In the genomic region with DNA sequence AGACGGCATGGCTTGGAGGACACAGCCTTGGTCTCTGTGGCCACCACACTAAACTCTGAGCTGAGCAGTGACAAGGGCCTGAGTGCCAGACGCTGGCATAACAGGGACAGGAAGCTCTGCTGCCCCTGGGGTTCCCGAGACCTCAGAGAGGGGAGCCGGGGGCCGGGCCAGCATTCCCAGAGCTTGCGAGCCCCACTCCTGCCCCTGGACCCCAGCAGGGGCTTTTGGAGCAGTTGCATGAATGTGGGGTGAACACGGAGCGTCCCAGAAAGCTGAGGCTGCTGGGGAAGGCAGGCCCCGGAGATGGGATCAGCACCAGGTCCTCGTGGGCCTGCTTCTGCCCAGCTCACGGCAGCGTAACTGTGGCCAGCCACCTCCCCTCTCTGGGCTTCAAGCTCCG, we compare ENCODE assay signal across 18 cellular contexts. TPM values are rescaled to one million over a fixed set of nuclear protein-coding genes. Genes with fewer than 3 reads are reported as not detected.
DNase-seq lines count a peak whose midpoint lies in the region; ATAC-seq, FAIRE-seq and TF ChIP-seq lines count a peak whose summit lies in the region.
"Had no signal": no experiment of that assay in that cellular context is flagged by ENCODE, and none has a peak within 500 bp of the region (broad histone marks: within the 10 kb centered on the region; RNA-seq: fewer than 3 reads in every experiment).

No MANE protein-coding gene starts in this region.

- H4K8ac ChIP-seq in neuronal stem cell (ENCODE audit: low read depth, low read length), result no peak overlapping the region

- peak overlapping the region; percentile 75 for H2BK5ac ChIP-seq in neuronal stem cell (ENCODE audit: low read length)

- H2BK15ac ChIP-seq in neuronal stem cell (ENCODE audit: low read length), result peak overlapping the region; percentile 79

- H4K20me1 ChIP-seq in HepG2 (ENCODE audit: insufficient read depth, low read length) (no peaks in the 10 kb centered on the region), smooth muscle cell (ENCODE audit: low read depth) (no peaks in the 10 kb centered on the region)

- TF ChIP-seq CTCF in HepG2 (CRISPR knock-in tag; IDR thresholded peaks at IDR 0.05), result no peak
- TF ChIP-seq CTCF in right lobe of liver (IDR thresholded peaks at IDR 0.05), result no peak
- no peak for TF ChIP-seq CTCF in smooth muscle cell (IDR thresholded peaks at IDR 0.05; ENCODE audit: borderline replicate concordance, insufficient read depth, poor library complexity, severe bottlenecking)

- H2AFZ ChIP-seq in HepG2 (ENCODE audit: low read length) (no peak overlapping the region), neuronal stem cell (ENCODE audit: low read length) (no peak overlapping the region), smooth muscle cell (ENCODE audit: low read depth) (no peak overlapping the region)
- H2AFZ ChIP-seq: GM23248 had no signal

- in situ Hi-C loops in HepG2 (cut with HindIII; ENCODE audit: extremely low pct_ligation_motif_present, low pct_unique_long_range_greater_than_20kb), result no loop called here

- H3K4me3 ChIP-seq in HepG2 (replicated peaks in 1 of 3; ENCODE audit: insufficient read depth in 1 of 3, low read depth in 2 of 3, low read length in 3 of 3), result peak overlapping the region in 2 of 3 experiments; percentile 5 to 45; a peak in 1 of 6 replicates
- H3K4me3 ChIP-seq in right lobe of liver, result no peak overlapping the region
- H3K4me3 ChIP-seq in SJCRH30, result no peak overlapping the region
- H3K4me3 ChIP-seq in neuronal stem cell (ENCODE audit: low read length in 2 of 2), result no peak overlapping the region
- no peak overlapping the region for H3K4me3 ChIP-seq in smooth muscle cell
- H3K4me3 ChIP-seq: GM12878, GM23248, HAP-1 had no signal

- H3K36me3 ChIP-seq in HepG2 (replicated peaks in 1 of 2; ENCODE audit: control insufficient read depth in 1 of 2, insufficient read depth in 2 of 2, low read length in 2 of 2) (no peaks in the 10 kb centered on the region), right lobe of liver (no peaks in the 10 kb centered on the region), SJCRH30 (no peaks in the 10 kb centered on the region), neuronal stem cell (replicated peaks in 1 of 2; ENCODE audit: control insufficient read depth in 2 of 2, insufficient read depth in 2 of 2, low read length in 2 of 2) (no peaks in the 10 kb centered on the region), smooth muscle cell (ENCODE audit: low read depth) (no peaks in the 10 kb centered on the region)
- H3K36me3 ChIP-seq: HAP-1 had no signal

- no peak overlapping the region for H4K91ac ChIP-seq in neuronal stem cell (ENCODE audit: low read depth, low read length, poor library complexity)

- H3K18ac ChIP-seq in neuronal stem cell (ENCODE audit: low read length), result peak overlapping the region; percentile 88

- H3K23ac ChIP-seq in neuronal stem cell (ENCODE audit: low read depth, low read length, poor library complexity), result no peak overlapping the region

- no peak overlapping the region for H2BK12ac ChIP-seq in neuronal stem cell (ENCODE audit: low read length)

- peak overlapping the region; percentile 96 for H2AK5ac ChIP-seq in neuronal stem cell (ENCODE audit: low read depth, low read length)

- no peak overlapping the region for H3K4ac ChIP-seq in neuronal stem cell (ENCODE audit: low read length)

- H3K9ac ChIP-seq in HepG2 (ENCODE audit: insufficient read depth, low read depth, low read length) (no peak overlapping the region), neuronal stem cell (ENCODE audit: low read depth, low read length, poor library complexity) (peak overlapping the region; percentile 4), smooth muscle cell (ENCODE audit: low read depth) (no peak overlapping the region)
- H3K9ac ChIP-seq: GM23248, KMS-11 had no signal

- H3K4me2 ChIP-seq in HepG2 (ENCODE audit: low read depth, low read length) (peak overlapping the region; percentile 48), neuronal stem cell (ENCODE audit: insufficient read depth, low read length, poor library complexity, severe bottlenecking) (no peak overlapping the region), smooth muscle cell (no peak overlapping the region)
- H3K4me2 ChIP-seq: KMS-11 had no signal

- ATAC-seq in HepG2 (peak; percentile 44), right lobe of liver (no peak), HG03521 (IDR thresholded peaks at IDR 0.05; ENCODE audit: unreplicated experiment) (no peak)
- ATAC-seq: GM12878 had no signal

- H3K4me1 ChIP-seq in HepG2 (ENCODE audit: insufficient read depth, low read length) (0 out of 2 replicates have a peak, but pooled peaks cover 21% of the 10 kb centered on the region), right lobe of liver (no peaks in the 10 kb centered on the region), SJCRH30 (peaks cover 36% of the 10 kb centered on the region), neuronal stem cell (ENCODE audit: control insufficient read depth in 2 of 2, insufficient read depth in 1 of 2, low read depth in 1 of 2, low read length in 2 of 2) (peaks cover 6 to 12% of the 10 kb centered on the region in 2 donors), smooth muscle cell (ENCODE audit: low read depth) (no peaks in the 10 kb centered on the region)
- H3K4me1 ChIP-seq: HAP-1 had no signal

- no peak for TF ChIP-seq POLR2A in HepG2 (IDR thresholded peaks at IDR 0.05; ENCODE audit: insufficient read depth in 1 of 2, low read depth in 2 of 2, low read length in 2 of 2)
- TF ChIP-seq POLR2A in right lobe of liver (IDR thresholded peaks at IDR 0.05), result no peak

- H3K27me3 ChIP-seq in HepG2 (ENCODE audit: control insufficient read depth in 1 of 2, insufficient read depth in 2 of 2, low read length in 2 of 2) (peaks cover 25 to 66% of the 10 kb centered on the region in 2 experiments), right lobe of liver (no peaks in the 10 kb centered on the region), SJCRH30 (no peaks in the 10 kb centered on the region), neuronal stem cell (ENCODE audit: control insufficient read depth in 3 of 3, insufficient read depth in 3 of 3, low read depth in 1 of 3, low read length in 3 of 3) (peaks cover 0 to 5% (median 0%) of the 10 kb centered on the region in 3 experiments), smooth muscle cell (ENCODE audit: low read depth) (no peaks in the 10 kb centered on the region)

- peaks cover 1% of the 10 kb centered on the region for H3K79me1 ChIP-seq in neuronal stem cell (ENCODE audit: low read depth, low read length)

- CTCF ChIA-PET in HepG2 (lab: Yijun Ruan, JAX; ENCODE audit: low intra/inter-chr PET ratio, low total read pairs), result no interaction called here

- no peak for DNase-seq in HepG2 (ENCODE audit: low spot score)
- DNase-seq in right lobe of liver, result no peak
- no peak for DNase-seq in SJCRH30
- no peak for DNase-seq in neuronal stem cell (ENCODE audit: low spot score)
- no peak for DNase-seq in smooth muscle cell (lab: John Stamatoyannopoulos, UW; ENCODE audit: unreplicated experiment)
- DNase-seq in C1 segment of cervical spinal cord (lab: John Stamatoyannopoulos, UW), result no peak
- DNase-seq: 8988T; AML-193; CD4-positive, alpha-beta memory T cell; DMS79; GM23248 had no signal

- 63% methylated on average over 10 of the region's 13 CpGs for WGBS in HepG2 (ENCODE audit: low lambda C conversion rate)
- WGBS in right lobe of liver (ENCODE audit: insufficient coverage, low coverage, low lambda C conversion rate, missing lambda C conversion rate), result 85% methylated on average over 4 of the region's 13 CpGs
- WGBS in neuronal stem cell (ENCODE audit: extremely low coverage in 2 of 2, insufficient read length in 2 of 2, insufficient replicate concordance in 1 of 2), 2 donors, result no CpG with 5 or more reads among the region's 13 CpGs
- WGBS in smooth muscle cell (ENCODE audit: low lambda C conversion rate), result 92% methylated on average over 13 of the region's 13 CpGs

- POLR2A ChIA-PET in HepG2 (lab: Yijun Ruan, JAX), result interaction anchor here (1.0 to 1.7 kb wide), 2 partner anchors 9 to 90 kb away, joined by 3 to 5 read pairs; partner anchors contain the start of gene SCLY

- H3K27ac ChIP-seq in HepG2 (ENCODE audit: extremely low read length, insufficient read depth, low read length) (no peak overlapping the region), right lobe of liver (no peak overlapping the region), SJCRH30 (peak overlapping the region; percentile 65), neuronal stem cell (replicated peaks; ENCODE audit: low read length) (no peak overlapping the region), smooth muscle cell (ENCODE audit: low read depth) (no peak overlapping the region)
- H3K27ac ChIP-seq: C4-2B, GM23248, KMS-11 had no signal

- intact Hi-C loops in HepG2 (cut with micrococcal nuclease; ENCODE audit: unreplicated experiment), result no loop called here
- intact Hi-C loops in right lobe of liver (cut with DNase I), result no loop called here

- H3K9me3 ChIP-seq in HepG2 (ENCODE audit: low read length) (no peaks in the 10 kb centered on the region), right lobe of liver (no peaks in the 10 kb centered on the region), SJCRH30 (replicated peaks) (no peaks in the 10 kb centered on the region), neuronal stem cell (replicated peaks in 1 of 2; ENCODE audit: control insufficient read depth in 2 of 2, insufficient read depth in 1 of 2, low read depth in 1 of 2, low read length in 2 of 2) (peaks cover 0 to 8% of the 10 kb centered on the region in 2 donors), smooth muscle cell (replicated peaks; ENCODE audit: low read depth) (no peaks in the 10 kb centered on the region)
- H3K9me3 ChIP-seq: HAP-1 had no signal

- H3F3A ChIP-seq in smooth muscle cell (ENCODE audit: low read depth), result no peaks in the 10 kb centered on the region

- TF ChIP-seq EP300 in HepG2 (IDR thresholded peaks at IDR 0.05; ENCODE audit: low read depth in 2 of 2, low read length in 2 of 2), result no peak
- no peak for TF ChIP-seq EP300 in HepG2 (CRISPR knock-in tag; IDR thresholded peaks at IDR 0.05; ENCODE audit: borderline replicate concordance)

- no peak for TF ChIP-seq RAD21 in HepG2 (CRISPR knock-in tag; IDR thresholded peaks at IDR 0.05)

- peak overlapping the region; percentile 72 for H2BK120ac ChIP-seq in neuronal stem cell (ENCODE audit: low read depth, low read length)

- H3K14ac ChIP-seq in neuronal stem cell (ENCODE audit: low read length), result peak overlapping the region; percentile 84

- BruUV-seq in HepG2 (replicated peaks; lab: Mats Ljungman, UMichigan), result no TSS peak

- H3K79me2 ChIP-seq in HepG2 (ENCODE audit: insufficient read depth, low read length) (no peaks in the 10 kb centered on the region), smooth muscle cell (ENCODE audit: low read depth) (no peaks in the 10 kb centered on the region)

- no peak for FAIRE-seq in HepG2 (lab: Jason Lieb, UNC)
- FAIRE-seq: GM12878, GM18507 had no signal

RNA-seq across cellular contexts. Expression of gene ERFE, which starts 7.6 kb away (rescaled TPM):
- total RNA-seq in HepG2 (2016; rRNA removed; fragmentation: Illumina TruSeq; extraction: Trizol), result not detected in 2 replicates
- not detected in 2 replicates for total RNA-seq in HepG2 (2016; cell fraction: cytosol; rRNA removed; fragmentation: Illumina TruSeq; extraction: Trizol; ENCODE audit: low read depth)
- not detected in 2 replicates for total RNA-seq in HepG2 (2016; cell fraction: insoluble cytoplasmic fraction; rRNA removed; fragmentation: Illumina TruSeq; extraction: Trizol)
- total RNA-seq in HepG2 (2016; cell fraction: membrane; rRNA removed; fragmentation: Illumina TruSeq; extraction: Trizol), result not detected in 2 replicates
- not detected in 2 replicates for total RNA-seq in HepG2 (2016; cell fraction: nucleus; rRNA removed; fragmentation: Illumina TruSeq; extraction: Trizol)
- polyA plus RNA-seq in HepG2 (2011; rRNA removed), result 0.05 and 0.09 TPM in 2 replicates
- 0.06 TPM in 1 of 2 replicates, not detected in the other for polyA plus RNA-seq in HepG2 (2011; cell fraction: cytosol; rRNA removed)
- polyA plus RNA-seq in HepG2 (2011; cell fraction: nucleus; rRNA removed), result 0.05 and 0.31 TPM in 2 replicates
- 0.28 TPM in 1 of 2 replicates, not detected in the other for polyA plus RNA-seq in HepG2 (2012)
- polyA plus RNA-seq in HepG2 (2016; cell fraction: cytosol; fragmentation: Illumina TruSeq; extraction: Trizol; ENCODE audit: low read depth), result not detected in 2 replicates
- polyA plus RNA-seq in HepG2 (2016; cell fraction: insoluble cytoplasmic fraction; fragmentation: Illumina TruSeq; extraction: Trizol; ENCODE audit: low read depth), result not detected in 2 replicates
- polyA plus RNA-seq in HepG2 (2016; cell fraction: membrane; fragmentation: Illumina TruSeq; extraction: Trizol; ENCODE audit: low read depth), result not detected in 2 replicates
- polyA plus RNA-seq in HepG2 (2016; cell fraction: nucleus; fragmentation: Illumina TruSeq; extraction: Trizol; ENCODE audit: insufficient read depth, low read depth), result not detected in 2 replicates
- 0.22 and 1.4 TPM in 2 replicates for polyA minus RNA-seq in HepG2 (2011; rRNA and poly(A)+ RNA removed; ENCODE audit: low replicate concordance)
- polyA minus RNA-seq in HepG2 (2011; cell fraction: cytosol; rRNA and poly(A)+ RNA removed), result not detected in 2 replicates
- 0.13 TPM in 1 of 2 replicates, not detected in the other for polyA minus RNA-seq in HepG2 (2011; cell fraction: nucleus; rRNA and poly(A)+ RNA removed)
- 1 to 10 TPM in 1 of 6 experiments, under 1 TPM in 2, not detected in 3; 0.27 to 1.4 (median 0.31) TPM for total RNA-seq in right lobe of liver
- total RNA-seq in SJCRH30 (2014; rRNA removed; shearing (Covaris generic)), result 10.4 and 10.5 TPM in 2 replicates
- 0.43 TPM for polyA plus RNA-seq in neuronal stem cell (2013, experiment 1 of 2)
- 0.37 TPM for polyA plus RNA-seq in neuronal stem cell (2013, experiment 2 of 2)
- total RNA-seq in smooth muscle cell, result 0.13 TPM in 1 of 2 replicates, not detected in the other
- 0.86 and 2.4 TPM in 2 replicates for polyA plus RNA-seq in smooth muscle cell
- total RNA-seq: CD4-positive, alpha-beta memory T cell; GM12878 had no signal
- polyA plus RNA-seq: CD4-positive, alpha-beta memory T cell; GM12878; IgD-negative memory B cell had no signal

RNA-seq across cellular contexts. Expression of gene KLHL30, which starts 12.7 kb away (rescaled TPM):
- total RNA-seq in HepG2 (2016; rRNA removed; fragmentation: Illumina TruSeq; extraction: Trizol) (not detected in 2 replicates), right lobe of liver (under 1 TPM in 4 of 6 experiments, not detected in 2; 0.04 to 0.19 (median 0.11) TPM), smooth muscle cell (0.31 and 0.36 TPM in 2 replicates)
- total RNA-seq in HepG2 (2016; cell fraction: cytosol; rRNA removed; fragmentation: Illumina TruSeq; extraction: Trizol; ENCODE audit: low read depth), result not detected in 2 replicates
- not detected in 2 replicates for total RNA-seq in HepG2 (2016; cell fraction: insoluble cytoplasmic fraction; rRNA removed; fragmentation: Illumina TruSeq; extraction: Trizol)
- total RNA-seq in HepG2 (2016; cell fraction: membrane; rRNA removed; fragmentation: Illumina TruSeq; extraction: Trizol), result not detected in 2 replicates
- not detected in 2 replicates for total RNA-seq in HepG2 (2016; cell fraction: nucleus; rRNA removed; fragmentation: Illumina TruSeq; extraction: Trizol)
- polyA plus RNA-seq in HepG2 (2011; rRNA removed) (0.05 and 0.07 TPM in 2 replicates), smooth muscle cell (0.17 TPM in 1 of 2 replicates, not detected in the other)
- polyA plus RNA-seq in HepG2 (2011; cell fraction: cytosol; rRNA removed), result 0.03 and 0.05 TPM in 2 replicates
- 0.35 and 0.38 TPM in 2 replicates for polyA plus RNA-seq in HepG2 (2011; cell fraction: nucleus; rRNA removed)
- polyA plus RNA-seq in HepG2 (2012), result not detected in 2 replicates
- polyA plus RNA-seq in HepG2 (2016; cell fraction: cytosol; fragmentation: Illumina TruSeq; extraction: Trizol; ENCODE audit: low read depth), result not detected in 2 replicates
- not detected in 2 replicates for polyA plus RNA-seq in HepG2 (2016; cell fraction: insoluble cytoplasmic fraction; fragmentation: Illumina TruSeq; extraction: Trizol; ENCODE audit: low read depth)
- polyA plus RNA-seq in HepG2 (2016; cell fraction: membrane; fragmentation: Illumina TruSeq; extraction: Trizol; ENCODE audit: low read depth), result not detected in 2 replicates
- polyA plus RNA-seq in HepG2 (2016; cell fraction: nucleus; fragmentation: Illumina TruSeq; extraction: Trizol; ENCODE audit: insufficient read depth, low read depth), result not detected in 2 replicates
- polyA minus RNA-seq in HepG2 (2011; rRNA and poly(A)+ RNA removed; ENCODE audit: low replicate concordance), result 0.23 and 0.42 TPM in 2 replicates
- not detected in 2 replicates for polyA minus RNA-seq in HepG2 (2011; cell fraction: cytosol; rRNA and poly(A)+ RNA removed)
- polyA minus RNA-seq in HepG2 (2011; cell fraction: nucleus; rRNA and poly(A)+ RNA removed), result 0.12 and 0.39 TPM in 2 replicates
- 3.9 and 4.1 TPM in 2 replicates for total RNA-seq in SJCRH30 (2014; rRNA removed; shearing (Covaris generic))
- 0.06 TPM for polyA plus RNA-seq in neuronal stem cell (2013, experiment 1 of 2)
- 0.07 TPM for polyA plus RNA-seq in neuronal stem cell (2013, experiment 2 of 2)
- total RNA-seq: CD4-positive, alpha-beta memory T cell; GM12878 had no signal
- polyA plus RNA-seq: CD4-positive, alpha-beta memory T cell; IgD-negative memory B cell had no signal

RNA-seq across cellular contexts. Expression of gene ESPNL, which starts 51.1 kb away (rescaled TPM):
- total RNA-seq in HepG2 (2016; rRNA removed; fragmentation: Illumina TruSeq; extraction: Trizol) (0.35 and 0.80 TPM in 2 replicates), right lobe of liver (1 to 10 TPM in 1 of 6 experiments, under 1 TPM in 5; 0.11 to 1.1 (median 0.50) TPM), smooth muscle cell (0.04 and 0.31 TPM in 2 replicates)
- 0.09 TPM in 1 of 2 replicates, not detected in the other for total RNA-seq in HepG2 (2016; cell fraction: cytosol; rRNA removed; fragmentation: Illumina TruSeq; extraction: Trizol; ENCODE audit: low read depth)
- 0.51 and 1.2 TPM in 2 replicates for total RNA-seq in HepG2 (2016; cell fraction: insoluble cytoplasmic fraction; rRNA removed; fragmentation: Illumina TruSeq; extraction: Trizol)
- total RNA-seq in HepG2 (2016; cell fraction: membrane; rRNA removed; fragmentation: Illumina TruSeq; extraction: Trizol), result 0.34 and 0.38 TPM in 2 replicates
- 0.47 and 0.62 TPM in 2 replicates for total RNA-seq in HepG2 (2016; cell fraction: nucleus; rRNA removed; fragmentation: Illumina TruSeq; extraction: Trizol)
- polyA plus RNA-seq in HepG2 (2011; rRNA removed) (0.42 and 0.45 TPM in 2 replicates), smooth muscle cell (0.71 TPM in 1 of 2 replicates, not detected in the other)
- 0.29 and 0.58 TPM in 2 replicates for polyA plus RNA-seq in HepG2 (2011; cell fraction: cytosol; rRNA removed)
- 2.1 TPM in 2 replicates for polyA plus RNA-seq in HepG2 (2011; cell fraction: nucleus; rRNA removed)
- 0.66 and 0.68 TPM in 2 replicates for polyA plus RNA-seq in HepG2 (2012)
- polyA plus RNA-seq in HepG2 (2016; cell fraction: cytosol; fragmentation: Illumina TruSeq; extraction: Trizol; ENCODE audit: low read depth), result 0.03 and 0.12 TPM in 2 replicates
- 0.39 and 0.45 TPM in 2 replicates for polyA plus RNA-seq in HepG2 (2016; cell fraction: insoluble cytoplasmic fraction; fragmentation: Illumina TruSeq; extraction: Trizol; ENCODE audit: low read depth)
- 0.17 and 0.19 TPM in 2 replicates for polyA plus RNA-seq in HepG2 (2016; cell fraction: membrane; fragmentation: Illumina TruSeq; extraction: Trizol; ENCODE audit: low read depth)
- 0.68 and 1.8 TPM in 2 replicates for polyA plus RNA-seq in HepG2 (2016; cell fraction: nucleus; fragmentation: Illumina TruSeq; extraction: Trizol; ENCODE audit: insufficient read depth, low read depth)
- 0.05 and 1.2 TPM in 2 replicates for polyA minus RNA-seq in HepG2 (2011; rRNA and poly(A)+ RNA removed; ENCODE audit: low replicate concordance)
- 0.40 and 0.53 TPM in 2 replicates for polyA minus RNA-seq in HepG2 (2011; cell fraction: cytosol; rRNA and poly(A)+ RNA removed)
- 0.39 and 0.50 TPM in 2 replicates for polyA minus RNA-seq in HepG2 (2011; cell fraction: nucleus; rRNA and poly(A)+ RNA removed)
- 2.6 and 3.1 TPM in 2 replicates for total RNA-seq in SJCRH30 (2014; rRNA removed; shearing (Covaris generic))
- polyA plus RNA-seq in neuronal stem cell (2013, experiment 1 of 2), result 0.45 TPM
- polyA plus RNA-seq in neuronal stem cell (2013, experiment 2 of 2), result 0.46 TPM
- polyA plus RNA-seq: CD4-positive, alpha-beta memory T cell had no signal

RNA-seq across cellular contexts. Expression of gene ILKAP, which starts 52.3 kb away (rescaled TPM):
- total RNA-seq in HepG2 (2016; rRNA removed; fragmentation: Illumina TruSeq; extraction: Trizol) (28.8 and 33.1 TPM in 2 replicates), right lobe of liver (10 to 100 TPM in 5 of 6 experiments, 1 to 10 TPM in 1; 9.8 to 24.3 (median 16.8) TPM), smooth muscle cell (11.0 and 12.0 TPM in 2 replicates)
- total RNA-seq in HepG2 (2016; cell fraction: cytosol; rRNA removed; fragmentation: Illumina TruSeq; extraction: Trizol; ENCODE audit: low read depth), result 48.9 and 49.3 TPM in 2 replicates
- 29.4 and 32.7 TPM in 2 replicates for total RNA-seq in HepG2 (2016; cell fraction: insoluble cytoplasmic fraction; rRNA removed; fragmentation: Illumina TruSeq; extraction: Trizol)
- total RNA-seq in HepG2 (2016; cell fraction: membrane; rRNA removed; fragmentation: Illumina TruSeq; extraction: Trizol), result 27.7 and 27.8 TPM in 2 replicates
- total RNA-seq in HepG2 (2016; cell fraction: nucleus; rRNA removed; fragmentation: Illumina TruSeq; extraction: Trizol), result 36.5 and 38.3 TPM in 2 replicates
- polyA plus RNA-seq in HepG2 (2011; rRNA removed) (29.6 and 31.7 TPM in 2 replicates), smooth muscle cell (21.9 and 23.3 TPM in 2 replicates)
- polyA plus RNA-seq in HepG2 (2011; cell fraction: cytosol; rRNA removed), result 18.8 and 19.7 TPM in 2 replicates
- polyA plus RNA-seq in HepG2 (2011; cell fraction: nucleus; rRNA removed), result 88.3 TPM in 2 replicates
- 20.7 and 25.1 TPM in 2 replicates for polyA plus RNA-seq in HepG2 (2012)
- polyA plus RNA-seq in HepG2 (2016; cell fraction: cytosol; fragmentation: Illumina TruSeq; extraction: Trizol; ENCODE audit: low read depth), result 19.8 and 22.9 TPM in 2 replicates
- 37.7 and 40.4 TPM in 2 replicates for polyA plus RNA-seq in HepG2 (2016; cell fraction: insoluble cytoplasmic fraction; fragmentation: Illumina TruSeq; extraction: Trizol; ENCODE audit: low read depth)
- 21.8 and 23.4 TPM in 2 replicates for polyA plus RNA-seq in HepG2 (2016; cell fraction: membrane; fragmentation: Illumina TruSeq; extraction: Trizol; ENCODE audit: low read depth)
- polyA plus RNA-seq in HepG2 (2016; cell fraction: nucleus; fragmentation: Illumina TruSeq; extraction: Trizol; ENCODE audit: insufficient read depth, low read depth), result 90.6 and 92.2 TPM in 2 replicates
- 19.4 and 31.8 TPM in 2 replicates for polyA minus RNA-seq in HepG2 (2011; rRNA and poly(A)+ RNA removed; ENCODE audit: low replicate concordance)
- polyA minus RNA-seq in HepG2 (2011; cell fraction: cytosol; rRNA and poly(A)+ RNA removed), result 6.0 and 7.4 TPM in 2 replicates
- polyA minus RNA-seq in HepG2 (2011; cell fraction: nucleus; rRNA and poly(A)+ RNA removed), result 50.5 and 52.7 TPM in 2 replicates
- 59.8 and 71.1 TPM in 2 replicates for total RNA-seq in SJCRH30 (2014; rRNA removed; shearing (Covaris generic))
- 21.1 TPM for polyA plus RNA-seq in neuronal stem cell (2013, experiment 1 of 2)
- 19.3 TPM for polyA plus RNA-seq in neuronal stem cell (2013, experiment 2 of 2)

Comparison
In these comparisons a context has a peak if more than half of its experiments do, and no peak if none do; other contexts are left out.
1. H3K4me3 ChIP-seq: peak in HepG2 (2 of 3); none in right lobe of liver (0 of 3), SJCRH30 (single experiment), neuronal stem cell (0 of 2) and smooth muscle cell (single experiment).